Comparison of ENCODE assay signal across 23 cellular contexts in genomic region chr12:8455727-8456360, GRCh38. TPM values are rescaled to one million over a fixed set of nuclear protein-coding genes. Genes with fewer than 3 reads are reported as not detected.
DNase-seq lines count a peak whose midpoint lies in the region; ATAC-seq, FAIRE-seq and TF ChIP-seq lines count a peak whose summit lies in the region.
"Had no signal": no experiment of that assay in that cellular context is flagged by ENCODE, and none has a peak within 500 bp of the region (broad histone marks: within the 10 kb centered on the region; RNA-seq: fewer than 3 reads in every experiment).

Gene CLEC6A, plus strand, starts transcription at chr12:8455962. Its CDS starts 150 bp downstream, at chr12:8456112.

- H2AFZ ChIP-seq in OCI-LY3 (ENCODE audit: low read depth, low read length): no peak within 1 kb of the TSS

- FAIRE-seq in GM18507 (lab: Jason Lieb, UNC): peak; percentile 83
- FAIRE-seq in HTR-8/SVneo (lab: Jason Lieb, UNC): no peak
- FAIRE-seq: H54 had no signal

- TF ChIP-seq CTCF in OCI-LY3 (IDR thresholded peaks at IDR 0.05; ENCODE audit: low read depth, low read length): no peak
- no peak for TF ChIP-seq CTCF in right atrium auricular region (IDR thresholded peaks at IDR 0.05)
- TF ChIP-seq CTCF in BE2C (IDR thresholded peaks at IDR 0.05; ENCODE audit: low read depth, low read length): no peak

- H3K36me3 ChIP-seq in OCI-LY3 (replicated peaks; ENCODE audit: low read depth, low read length) (no peaks in the 10 kb centered on the region), right atrium auricular region (no peaks in the 10 kb centered on the region), BE2C (no peaks in the 10 kb centered on the region)
- H3K36me3 ChIP-seq: left lung had no signal

- DNase-seq in GM18507 (ENCODE audit: extremely low spot score, insufficient read length, low read depth) (no peak), right atrium auricular region (ENCODE audit: low spot score) (no peak), HTR-8/SVneo (ENCODE audit: insufficient read length, low spot score) (no peak), BE2C (no peak), HCEC 1CT (no peak)
- no peak for DNase-seq in stimulated activated naive B cell treated with anti-CD40 and anti-IgM and Interleukin-4, amounts not matched to agents 10 μg/mL and 1 μg/mL and 100 μg/mL, for 72 hours
- DNase-seq: activated CD4-positive, alpha-beta T cell treated with anti-CD3 and anti-CD28 coated beads, Interleukin-2, amount 50 U/mL, for 1 hour; activated gamma-delta T cell treated with Interleukin-2 at 50 U/mL for 16 hours; amygdala; central memory CD4-positive, alpha-beta T cell; DMS79 treated with DMSO at 0.1 percent for 48 hours; effector CD8-positive, alpha-beta T cell; left lung; NCI-H187; nucleus accumbens; right cardiac atrium; stimulated activated CD4-positive, alpha-beta T cell treated with anti-CD3 and anti-CD28 coated beads, Interleukin-15, amount 100 ng/mL, for 24 hours had no signal

- no peak within 1 kb of the TSS for H3K4me3 Mint-ChIP-seq in stimulated activated naive B cell treated with anti-CD40 and anti-IgM and Interleukin-4, amounts not matched to agents 10 μg/mL and 1 μg/mL and 100 μg/mL, for 72 hours
- H3K4me3 Mint-ChIP-seq: stimulated activated effector memory CD8-positive, alpha-beta T cell treated with anti-CD3 and anti-CD28 coated beads, Interleukin-12 subunit alpha, Interleukin-12 subunit beta, amount 100 ng/mL, for 72 hours had no signal

- H3K9me3 Mint-ChIP-seq in stimulated activated naive B cell treated with anti-CD40 and anti-IgM and Interleukin-4, amounts not matched to agents 10 μg/mL and 1 μg/mL and 100 μg/mL, for 72 hours: peaks cover 0 to 4% of the 10 kb centered on the region in 2 donors
- H3K9me3 Mint-ChIP-seq: stimulated activated effector memory CD8-positive, alpha-beta T cell treated with anti-CD3 and anti-CD28 coated beads, Interleukin-12 subunit alpha, Interleukin-12 subunit beta, amount 100 ng/mL, for 72 hours had no signal

- peaks cover 40 to 52% of the 10 kb centered on the region in 2 donors for H3K27me3 Mint-ChIP-seq in stimulated activated naive B cell treated with anti-CD40 and anti-IgM and Interleukin-4, amounts not matched to agents 10 μg/mL and 1 μg/mL and 100 μg/mL, for 72 hours

- ATAC-seq in HG03095 (IDR thresholded peaks at IDR 0.05; ENCODE audit: unreplicated experiment): peak; percentile 49
- peak; percentile 45 to 60 for ATAC-seq in stimulated activated naive B cell treated with anti-CD40 and anti-IgM and Interleukin-4, amounts not matched to agents 10 μg/mL and 1 μg/mL and 100 μg/mL, for 72 hours (replicated peaks)
- ATAC-seq: left lung; right cardiac atrium; stimulated activated effector memory CD8-positive, alpha-beta T cell treated with anti-CD3 and anti-CD28 coated beads, Interleukin-12 subunit alpha, Interleukin-12 subunit beta, amount 100 ng/mL, for 72 hours had no signal

- peaks cover 5% of the 10 kb centered on the region; the same call in 1 of the 2 replicates for H4K20me1 ChIP-seq in OCI-LY3 (ENCODE audit: insufficient read depth, low read length)

- no peak within 1 kb of the TSS for H3K9ac ChIP-seq in OCI-LY3 (ENCODE audit: low read length)

- H3K79me2 ChIP-seq in OCI-LY3 (ENCODE audit: low read length): no peaks in the 10 kb centered on the region

- H3K4me3 ChIP-seq in OCI-LY3 (ENCODE audit: low read length) (no peak within 1 kb of the TSS), right atrium auricular region (no peak within 1 kb of the TSS), BE2C (ENCODE audit: low read depth, low read length) (no peak within 1 kb of the TSS)
- H3K4me3 ChIP-seq: left lung had no signal

- H3K4me1 Mint-ChIP-seq in stimulated activated naive B cell treated with anti-CD40 and anti-IgM and Interleukin-4, amounts not matched to agents 10 μg/mL and 1 μg/mL and 100 μg/mL, for 72 hours: peaks cover 7 to 10% of the 10 kb centered on the region in 2 donors
- H3K4me1 Mint-ChIP-seq: stimulated activated effector memory CD8-positive, alpha-beta T cell treated with anti-CD3 and anti-CD28 coated beads, Interleukin-12 subunit alpha, Interleukin-12 subunit beta, amount 100 ng/mL, for 72 hours had no signal

- H3K27me3 ChIP-seq in OCI-LY3 (ENCODE audit: low read depth, low read length) (peaks cover 75% of the 10 kb centered on the region), right atrium auricular region (no peaks in the 10 kb centered on the region), BE2C (peaks cover 4% of the 10 kb centered on the region; the same call in 1 of the 2 replicates)

- no peaks in the 10 kb centered on the region for H3K36me3 Mint-ChIP-seq in stimulated activated naive B cell treated with anti-CD40 and anti-IgM and Interleukin-4, amounts not matched to agents 10 μg/mL and 1 μg/mL and 100 μg/mL, for 72 hours
- H3K36me3 Mint-ChIP-seq: stimulated activated effector memory CD8-positive, alpha-beta T cell treated with anti-CD3 and anti-CD28 coated beads, Interleukin-12 subunit alpha, Interleukin-12 subunit beta, amount 100 ng/mL, for 72 hours had no signal

- H3K9me3 ChIP-seq in OCI-LY3 (ENCODE audit: insufficient read depth, low read length): no peaks in the 10 kb centered on the region
- no peaks in the 10 kb centered on the region for H3K9me3 ChIP-seq in right atrium auricular region
- no peaks in the 10 kb centered on the region for H3K9me3 ChIP-seq in BE2C
- H3K9me3 ChIP-seq: left lung had no signal

- H3K4me1 ChIP-seq in OCI-LY3 (ENCODE audit: low read length) (peaks cover 12% of the 10 kb centered on the region), right atrium auricular region (no peaks in the 10 kb centered on the region), BE2C (no peaks in the 10 kb centered on the region)

- peak within 1 kb of the TSS; percentile 20 for H3K4me2 ChIP-seq in OCI-LY3 (ENCODE audit: low read length)

- H3K27ac ChIP-seq in OCI-LY3 (ENCODE audit: low read length) (no peak within 1 kb of the TSS), right atrium auricular region (no peak within 1 kb of the TSS)
- H3K27ac ChIP-seq: RWPE1 had no signal

- H3K27ac Mint-ChIP-seq in stimulated activated naive B cell treated with anti-CD40 and anti-IgM and Interleukin-4, amounts not matched to agents 10 μg/mL and 1 μg/mL and 100 μg/mL, for 72 hours: no peak within 1 kb of the TSS
- H3K27ac Mint-ChIP-seq: stimulated activated effector memory CD8-positive, alpha-beta T cell treated with anti-CD3 and anti-CD28 coated beads, Interleukin-12 subunit alpha, Interleukin-12 subunit beta, amount 100 ng/mL, for 72 hours had no signal

RNA-seq across cellular contexts. Expression of gene CLEC6A, which starts in this region (rescaled TPM):
- not detected for total RNA-seq in right atrium auricular region
- polyA plus RNA-seq in BE2C (2012; ENCODE audit: insufficient read depth, insufficient read length, low read depth): not detected
- total RNA-seq: HT1080, right cardiac atrium had no signal
- polyA plus RNA-seq: right cardiac atrium had no signal
